1 cellular context compared by ENCODE assay signal in genomic region chr6:131534654-131534956, GRCh38.
TF ChIP-seq lines count a peak whose summit lies in the region.

No MANE protein-coding gene starts in this region.

TF ChIP-seq in K562, 482 proteins besides CTCF, POLR2A, EP300 and RAD21 (continued from another document):
- TF ChIP-seq TEAD4 (IDR thresholded peaks at IDR 0.05; ENCODE audit: low read length): no peak
- TF ChIP-seq TEAD4 (CRISPR knock-in tag; IDR thresholded peaks at IDR 0.05; ENCODE audit: borderline replicate concordance): no peak
- TF ChIP-seq TSC22D4 (tag; IDR thresholded peaks at IDR 0.05): no peak
- TF ChIP-seq ZBTB34 (CRISPR knock-in tag; IDR thresholded peaks at IDR 0.05): no peak
- no peak for TF ChIP-seq SREBF1 (IDR thresholded peaks at IDR 0.05; ENCODE audit: borderline replicate concordance, low read depth, low read length)
- TF ChIP-seq RBM17 (IDR thresholded peaks at IDR 0.05; ENCODE audit: borderline replicate concordance, low read depth, low read length): no peak
- TF ChIP-seq EZH2 (IDR thresholded peaks at IDR 0.05; ENCODE audit: borderline replicate concordance, low read depth, low read length): no peak
- no peak for TF ChIP-seq MTF1 (CRISPR knock-in tag; IDR thresholded peaks at IDR 0.05; ENCODE audit: borderline replicate concordance)
- no peak for TF ChIP-seq ZNF586 (CRISPR knock-in tag; conservative IDR thresholded peaks at IDR 0.05)
- no peak for TF ChIP-seq ZNF407 (IDR thresholded peaks at IDR 0.05; ENCODE audit: low read depth)
